Comparison of ENCODE assay signal across 12 cellular contexts in the genomic region with DNA sequence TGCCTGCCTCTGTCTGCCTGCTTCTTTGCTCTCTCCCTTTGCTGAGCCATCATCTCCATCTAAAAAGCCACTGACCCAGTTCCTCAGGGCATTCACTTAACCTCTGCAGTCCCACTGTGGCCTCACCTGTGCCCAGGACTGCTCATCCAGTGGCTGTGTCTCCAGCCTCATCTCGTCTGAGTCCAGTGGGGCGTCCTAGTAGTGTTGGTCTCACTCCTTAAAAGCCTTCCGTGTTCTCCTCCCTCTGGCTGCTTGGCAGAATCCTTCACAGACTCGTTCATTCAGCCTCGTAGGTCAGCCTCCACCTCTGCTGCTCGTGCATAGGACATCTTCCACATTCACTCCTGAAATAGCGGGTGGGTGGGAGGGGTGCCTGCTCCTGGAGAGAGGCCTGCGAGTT. TPM values are rescaled to one million over a fixed set of nuclear protein-coding genes. Genes with fewer than 3 reads are reported as not detected.
"Had no signal": no experiment of that assay in that cellular context is flagged by ENCODE, and none has a peak within 500 bp of the region (broad histone marks: within the 10 kb centered on the region; RNA-seq: fewer than 3 reads in every experiment).

No MANE protein-coding gene starts in this region.

- H3K27ac ChIP-seq: foreskin keratinocyte had no signal

- H3K4me1 ChIP-seq: foreskin keratinocyte had no signal

- H3K36me3 ChIP-seq: pancreas had no signal

- H3K27me3 ChIP-seq: foreskin keratinocyte, pancreas had no signal

- H3K4me3 ChIP-seq: pancreas had no signal

- H3K9me3 ChIP-seq: pancreas had no signal

- DNase-seq: activated B cell treated with CpG ODN at 0.5 μM for 24 hours; activated CD4-positive, alpha-beta T cell treated with anti-CD3 and anti-CD28 coated beads, Interleukin-2, amount 50 U/mL, for 1 hour; activated CD8-positive, alpha-beta memory T cell treated with anti-CD3 and anti-CD28 coated beads for 24 hours; activated naive CD8-positive, alpha-beta T cell treated with anti-CD3 and anti-CD28 coated beads for 36 hours; cerebellar nuclear complex; effector CD8-positive, alpha-beta T cell; foreskin keratinocyte; head of caudate nucleus; pancreas; stimulated activated CD4-positive, alpha-beta T cell treated with anti-CD3 and anti-CD28 coated beads, Interleukin-1b, Interleukin-23, amount 100 ng/mL, for 48 hours; SW 1271 had no signal

- ATAC-seq: foreskin keratinocyte, pancreas had no signal

RNA-seq across cellular contexts. Expression of a gene that starts 7.3 kb away (rescaled TPM):
- total RNA-seq: activated B cell treated with CpG ODN at 0.5 μM for 24 hours; activated naive CD8-positive, alpha-beta T cell treated with anti-CD3 and anti-CD28 coated beads for 36 hours; foreskin keratinocyte; T-helper 2 cell treated with Interferon-gamma antibody and Interleukin-4, amounts not matched to agents 100 ng/mL and 5 ng/mL, for 36 hours had no signal
- polyA plus RNA-seq: foreskin keratinocyte had no signal
